ENCODE assay signal across 8 cellular contexts in genomic region chr14:52790011-52790755, GRCh38. TPM values are rescaled to one million over a fixed set of nuclear protein-coding genes. Genes with fewer than 3 reads are reported as not detected.
A peak's percentile ranks its signal among the peaks of the same experiment; 100 is the strongest.
DNase-seq lines count a peak whose midpoint lies in the region; ATAC-seq and TF ChIP-seq lines count a peak whose summit lies in the region.

No MANE protein-coding gene starts in this region.

- H3K27ac ChIP-seq in OCI-LY7 (ENCODE audit: low read depth, low read length, poor library complexity, severe bottlenecking) (peak overlapping the region; percentile 56), esophagus (ENCODE audit: low read depth in 2 of 2, low read length in 1 of 2) (no peak overlapping the region)

- WGBS in esophagus, 2 donors, result 51 to 59% methylated on average over 18 of the region's 18 CpGs

- no peaks in the 10 kb centered on the region for H3K27me3 ChIP-seq in esophagus (ENCODE audit: control insufficient read depth in 1 of 2, insufficient read depth in 2 of 2, low read length in 2 of 2)

- H3K4me3 ChIP-seq in OCI-LY7 (ENCODE audit: low read depth, low read length, poor library complexity, severe bottlenecking), result peak overlapping the region; percentile 86
- H3K4me3 ChIP-seq in esophagus (ENCODE audit: low read depth in 1 of 2, low read length in 2 of 2), result peak overlapping the region; percentile 26 to 68

- ATAC-seq in HG03196 (IDR thresholded peaks at IDR 0.05; ENCODE audit: unreplicated experiment), result no peak
- no peak for ATAC-seq in GM21717 (IDR thresholded peaks at IDR 0.05; ENCODE audit: unreplicated experiment)

- BruUV-seq in OCI-LY7 (replicated peaks; lab: Mats Ljungman, UMichigan), result TSS peak; percentile 57

- no peaks in the 10 kb centered on the region for H3K9me2 ChIP-seq in OCI-LY7 (ENCODE audit: insufficient read depth, low read length)

- H3K27ac Mint-ChIP-seq in progenitor cell of endocrine pancreas, result peak overlapping the region; percentile 83

- H3K4me3 Mint-ChIP-seq in progenitor cell of endocrine pancreas (ENCODE audit: low read depth), result peak overlapping the region; percentile 90

- TF ChIP-seq CTCF in OCI-LY7 (conservative IDR thresholded peaks at IDR 0.05; ENCODE audit: low read length) (no peak), progenitor cell of endocrine pancreas (IDR thresholded peaks at IDR 0.05; ENCODE audit: unreplicated experiment) (no peak)

- H3K4me1 ChIP-seq in OCI-LY7 (ENCODE audit: insufficient read depth, low read length, poor library complexity, severe bottlenecking) (peaks cover 16% of the 10 kb centered on the region), esophagus (ENCODE audit: control insufficient read depth in 2 of 2, insufficient read depth in 2 of 2, low read length in 1 of 2) (peaks cover 0 to 4% of the 10 kb centered on the region in 2 donors)

- peaks cover 21% of the 10 kb centered on the region for H3K4me1 Mint-ChIP-seq in progenitor cell of endocrine pancreas (ENCODE audit: low read depth)

- H3K36me3 Mint-ChIP-seq in progenitor cell of endocrine pancreas (ENCODE audit: insufficient read depth), result peaks cover 1% of the 10 kb centered on the region

- H3K79me2 ChIP-seq in OCI-LY7 (ENCODE audit: insufficient read depth, low read depth, low read length), result peaks cover 51% of the 10 kb centered on the region

- peaks cover 7% of the 10 kb centered on the region; the same call in 1 of the 2 replicates for H4K20me1 ChIP-seq in OCI-LY7 (ENCODE audit: insufficient read depth, low read length)

- no peaks in the 10 kb centered on the region for H3K9me3 Mint-ChIP-seq in progenitor cell of endocrine pancreas (ENCODE audit: low read depth)

- POLR2A ChIA-PET in OCI-LY7 (lab: Charles Lee), result interaction anchor here (0.6 to 1.0 kb wide), 5 partner anchors 26 to 132 kb away, joined by 3 read pairs; no protein-coding TSS in a partner anchor

- H3K27me3 Mint-ChIP-seq in progenitor cell of endocrine pancreas, result no peaks in the 10 kb centered on the region

- H2AFZ ChIP-seq in OCI-LY7 (ENCODE audit: low read length), result peak overlapping the region; percentile 85

- DNase-seq in DMS53 (lab: John Stamatoyannopoulos, UW) (peak; percentile 46), DMS53 treated with DMSO at 0.1 percent for 48 hours (lab: John Stamatoyannopoulos, UW; ENCODE audit: unreplicated experiment) (no peak), OCI-LY7 (ENCODE audit: low spot score) (peak; percentile 19), progenitor cell of endocrine pancreas (ENCODE audit: low spot score, unreplicated experiment) (no peak), foreskin melanocyte (no peak)

- CTCF ChIA-PET in OCI-LY7 (lab: Charles Lee; ENCODE audit: unreplicated experiment), result interaction anchor here (1.2 kb wide), 1 partner anchor 78 kb away, joined by 3 read pairs; no protein-coding TSS in a partner anchor

- intact Hi-C loops in OCI-LY7 (cut with micrococcal nuclease; ENCODE audit: unreplicated experiment), result loop anchor here (2.0 kb wide), 2 partner anchors 95 to 237 kb away; partner anchors contain the start of genes ERO1A, GPR137C and TXNDC16

- H3K4me2 ChIP-seq in OCI-LY7 (ENCODE audit: low read length), result peak overlapping the region; percentile 85

- no peaks in the 10 kb centered on the region for H3K9me3 ChIP-seq in OCI-LY7 (ENCODE audit: low read length)
- H3K9me3 ChIP-seq in esophagus (ENCODE audit: control insufficient read depth in 2 of 2, insufficient read depth in 1 of 2, low read depth in 1 of 2, low read length in 1 of 2), result no peaks in the 10 kb centered on the region

- peaks cover 16% of the 10 kb centered on the region for H3K36me3 ChIP-seq in OCI-LY7 (ENCODE audit: insufficient read depth, low read length)
- no peaks in the 10 kb centered on the region for H3K36me3 ChIP-seq in esophagus (ENCODE audit: control insufficient read depth in 2 of 2, insufficient read depth in 2 of 2, low read length in 1 of 2)

RNA-seq across cellular contexts. Expression of gene GNPNAT1, which starts 1.2 kb away (rescaled TPM):
- total RNA-seq in OCI-LY7 (2014; rRNA removed; shearing (Covaris generic)), result 13.3 and 15.5 TPM in 2 replicates
- total RNA-seq in OCI-LY7 (2022) (29.1 and 29.3 TPM in 2 replicates), progenitor cell of endocrine pancreas (19.9 and 25.3 TPM in 2 replicates)
- polyA plus RNA-seq in esophagus, result 1 to 10 TPM; 4.8 to 8.3 TPM

Comparison
In these comparisons a context has a peak if more than half of its experiments do, and no peak if none do; other contexts are left out.
1. DNase-seq: peak in DMS53 (single experiment) and OCI-LY7 (single experiment); none in DMS53 treated with DMSO at 0.1 percent for 48 hours (single experiment), progenitor cell of endocrine pancreas (single experiment) and foreskin melanocyte (single experiment).